ENCODE assay signal across 26 cellular contexts in the genomic region with DNA sequence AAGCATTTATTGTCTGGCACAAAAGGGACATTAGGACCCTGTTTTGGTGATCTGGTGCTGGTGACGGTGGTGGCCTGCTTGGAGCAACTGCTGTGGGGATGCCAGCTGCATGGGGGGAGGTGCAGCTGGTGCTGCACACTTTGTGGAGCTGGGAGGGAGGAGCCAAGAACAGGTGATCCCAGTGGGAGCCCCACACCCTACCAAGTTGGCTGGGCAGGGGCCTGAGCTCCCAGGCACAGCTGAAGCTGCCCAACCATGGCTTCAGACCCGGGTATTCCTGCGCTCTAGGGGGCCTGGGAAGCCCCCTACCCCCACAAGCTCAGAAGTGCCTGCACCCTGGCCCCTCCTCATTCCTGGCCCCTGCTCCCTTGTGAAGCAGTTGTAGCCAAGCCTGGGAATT.
"Had no signal": no experiment of that assay in that cellular context is flagged by ENCODE, and none has a peak within 500 bp of the region (broad histone marks: within the 10 kb centered on the region; RNA-seq: fewer than 3 reads in every experiment).

No MANE protein-coding gene starts in this region.

- H3K4me3 Mint-ChIP-seq: mesothelial cell of epicardium; naive B cell; nephron; stimulated activated effector memory CD8-positive, alpha-beta T cell treated with anti-CD3 and anti-CD28 coated beads, Interleukin-12 subunit alpha, Interleukin-12 subunit beta, amount 100 ng/mL, for 72 hours had no signal

- H3K9me3 Mint-ChIP-seq: nephron had no signal

- ATAC-seq: foreskin keratinocyte; left lobe of liver; mucosa of descending colon; pancreas; stimulated activated effector memory CD8-positive, alpha-beta T cell treated with anti-CD3 and anti-CD28 coated beads, Interleukin-12 subunit alpha, Interleukin-12 subunit beta, amount 100 ng/mL, for 72 hours had no signal

- H3K4me1 ChIP-seq: esophagus muscularis mucosa, foreskin keratinocyte, heart right ventricle, pancreas, prostate gland, right atrium auricular region, stomach, thyroid gland had no signal

- H3K36me3 ChIP-seq: esophagus muscularis mucosa, heart right ventricle, pancreas, prostate gland, right atrium auricular region, stomach, thyroid gland had no signal

- H3K36me3 Mint-ChIP-seq: mesothelial cell of epicardium; naive B cell; stimulated activated effector memory CD8-positive, alpha-beta T cell treated with anti-CD3 and anti-CD28 coated beads, Interleukin-12 subunit alpha, Interleukin-12 subunit beta, amount 100 ng/mL, for 72 hours had no signal

- H3K4me1 Mint-ChIP-seq: mesothelial cell of epicardium; naive B cell; nephron; stimulated activated effector memory CD8-positive, alpha-beta T cell treated with anti-CD3 and anti-CD28 coated beads, Interleukin-12 subunit alpha, Interleukin-12 subunit beta, amount 100 ng/mL, for 72 hours had no signal

- H3K27me3 ChIP-seq: esophagus muscularis mucosa, foreskin keratinocyte, heart right ventricle, pancreas, right atrium auricular region, stomach, thyroid gland had no signal

- H3K27ac ChIP-seq: coronary artery, esophagus muscularis mucosa, foreskin keratinocyte, heart right ventricle, pancreas, prostate gland, right atrium auricular region, stomach, thyroid gland had no signal

- H3K27me3 Mint-ChIP-seq: naive B cell had no signal

- H3K9me3 ChIP-seq: pancreas, prostate gland, right atrium auricular region, thyroid gland had no signal

- H3K4me3 ChIP-seq: coronary artery, esophagus muscularis mucosa, heart right ventricle, mucosa of descending colon, pancreas, prostate gland, right atrium auricular region, smooth muscle cell, stomach, thyroid gland had no signal

- H3K27ac Mint-ChIP-seq: mesothelial cell of epicardium; naive B cell; nephron; stimulated activated effector memory CD8-positive, alpha-beta T cell treated with anti-CD3 and anti-CD28 coated beads, Interleukin-12 subunit alpha, Interleukin-12 subunit beta, amount 100 ng/mL, for 72 hours had no signal

- DNase-seq: dermis blood vessel endothelial cell; effector memory CD4-positive, alpha-beta T cell; foreskin keratinocyte; glutamatergic neuron; heart right ventricle; hippocampal formation; mesenchymal stem cell; naive B cell; occipital lobe; stimulated activated CD4-positive, alpha-beta T cell treated with anti-CD3 and anti-CD28 coated beads, Interleukin-2, amount 100 ng/mL, for 24 hours; stimulated activated CD4-positive, alpha-beta T cell treated with anti-CD3 and anti-CD28 coated beads, Interleukin-4, amount 100 ng/mL, for 24 hours; stimulated activated naive CD4-positive, alpha-beta T cell treated with Interleukin-2 at 50 U/mL for 16 hours; stomach; thyroid gland; trophoblast cell had no signal
